In the genomic region with DNA sequence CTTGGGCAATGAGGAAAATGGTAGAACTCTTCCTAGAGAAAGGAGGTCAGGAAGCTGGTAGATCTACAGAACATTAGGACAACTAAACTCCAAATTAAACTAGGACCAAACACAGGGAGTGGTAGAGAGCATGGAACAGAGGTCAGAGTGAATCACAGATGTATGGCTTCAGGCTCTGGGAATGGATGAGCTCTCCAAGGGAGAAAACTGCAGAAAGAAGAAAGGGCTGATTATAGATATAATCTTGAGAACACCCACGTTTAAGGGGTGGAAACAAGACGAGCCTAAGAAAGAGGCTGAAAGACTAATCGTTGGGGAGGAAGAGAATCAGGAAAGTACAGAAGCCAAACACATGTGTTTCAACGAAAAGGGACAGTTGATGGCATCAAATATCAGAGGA, we compare ENCODE assay signal across 18 cellular contexts. TPM values are rescaled to one million over a fixed set of nuclear protein-coding genes. Genes with fewer than 3 reads are reported as not detected.
DNase-seq lines count a peak whose midpoint lies in the region; ATAC-seq and TF ChIP-seq lines count a peak whose summit lies in the region.
"Had no signal": no experiment of that assay in that cellular context is flagged by ENCODE, and none has a peak within 500 bp of the region (broad histone marks: within the 10 kb centered on the region; RNA-seq: fewer than 3 reads in every experiment).

No MANE protein-coding gene starts in this region.

- in situ Hi-C loops in mammary epithelial cell (cut with MboI; ENCODE audit: low sequenced_read_pairs in 2 of 2) = no loop called here

- BruUV-seq in mammary epithelial cell (replicated peaks; lab: Mats Ljungman, UMichigan) = no TSS peak

- no peaks in the 10 kb centered on the region for H3K27me3 ChIP-seq in mammary epithelial cell (ENCODE audit: insufficient read depth, low read length)
- H3K27me3 ChIP-seq in breast epithelium = no peaks in the 10 kb centered on the region
- H3K27me3 ChIP-seq: ovary, SJSA1, testis had no signal

- H3K27ac ChIP-seq in mammary epithelial cell (ENCODE audit: insufficient read depth, low read depth, low read length) = no peak overlapping the region
- H3K27ac ChIP-seq in breast epithelium = no peak overlapping the region
- peak overlapping the region; percentile 5 for H3K27ac ChIP-seq in substantia nigra (ENCODE audit: low read depth, low read length, poor library complexity, severe bottlenecking)
- H3K27ac ChIP-seq: ovary, SJSA1, testis had no signal

- no peaks in the 10 kb centered on the region for H3K9me3 ChIP-seq in mammary epithelial cell (replicated peaks; ENCODE audit: insufficient read depth, low read length)
- no peaks in the 10 kb centered on the region for H3K9me3 ChIP-seq in breast epithelium
- H3K9me3 ChIP-seq: ovary, SJSA1, testis had no signal

- H3K4me2 ChIP-seq in mammary epithelial cell (ENCODE audit: insufficient read depth, low read depth, low read length) = peak overlapping the region; percentile 1

- H4K20me1 ChIP-seq in mammary epithelial cell (ENCODE audit: insufficient read depth, low read length) = no peaks in the 10 kb centered on the region

- H3K4me3 Mint-ChIP-seq in activated B cell treated with CpG ODN at 0.5 μM for 24 hours = peak overlapping the region; percentile 39

- peaks cover 67% of the 10 kb centered on the region for H3K36me3 Mint-ChIP-seq in activated B cell treated with CpG ODN at 0.5 μM for 24 hours (ENCODE audit: low read depth)

- intact Hi-C loops in mammary epithelial cell (cut with micrococcal nuclease) (no loop called here), breast epithelium (cut with DNase I; ENCODE audit: low total_unique reads) (no loop called here), activated B cell treated with CpG ODN at 0.5 μM for 24 hours (cut with micrococcal nuclease) (loop anchor here (1.0 kb wide), 1 partner anchor 11 kb away; no protein-coding TSS in a partner anchor)

- ATAC-seq in activated B cell treated with CpG ODN at 0.5 μM for 24 hours (ENCODE audit: low read depth) (no peak), HG02884 (IDR thresholded peaks at IDR 0.05; ENCODE audit: unreplicated experiment) (no peak)
- ATAC-seq: PC-3 had no signal

- peaks cover 8% of the 10 kb centered on the region for H3K36me3 ChIP-seq in mammary epithelial cell (ENCODE audit: insufficient read depth, low read length)
- no peaks in the 10 kb centered on the region for H3K36me3 ChIP-seq in breast epithelium
- H3K36me3 ChIP-seq: ovary had no signal

- POLR2A ChIA-PET in activated B cell treated with CpG ODN at 0.5 μM for 24 hours (lab: Charles Lee) = interaction anchor here (1.1 kb wide), 1 partner anchor 41 kb away, joined by 4 read pairs; no protein-coding TSS in a partner anchor

- no peaks in the 10 kb centered on the region for H3K27me3 Mint-ChIP-seq in activated B cell treated with CpG ODN at 0.5 μM for 24 hours
- H3K27me3 Mint-ChIP-seq: IgD-negative memory B cell had no signal

- no peak overlapping the region for H3K9ac ChIP-seq in mammary epithelial cell (ENCODE audit: insufficient read depth, low read length)

- TF ChIP-seq CTCF in mammary epithelial cell (conservative IDR thresholded peaks at IDR 0.05 in 1 of 2, IDR thresholded peaks at IDR 0.05 in 1 of 2; ENCODE audit: extremely low read depth in 1 of 2, insufficient read depth in 1 of 2, low read depth in 1 of 2, low read length in 2 of 2) = peak in 1 of 2 donors; percentile 8
- TF ChIP-seq CTCF in breast epithelium (IDR thresholded peaks at IDR 0.05) = no peak
- no peak for TF ChIP-seq CTCF in activated B cell treated with CpG ODN at 0.5 μM for 24 hours (IDR thresholded peaks at IDR 0.05)
- no peak for TF ChIP-seq CTCF in foreskin fibroblast (IDR thresholded peaks at IDR 0.05; ENCODE audit: low read depth, low read length)

- CTCF ChIA-PET in mammary epithelial cell (lab: Charles Lee; ENCODE audit: low non-redundant PET) = interaction anchor here (0.6 kb wide), 1 partner anchor 31 kb away, joined by 3 read pairs; no protein-coding TSS in a partner anchor
- CTCF ChIA-PET in activated B cell treated with CpG ODN at 0.5 μM for 24 hours (lab: Charles Lee) = no interaction called here

- H2AFZ ChIP-seq in mammary epithelial cell (ENCODE audit: low read depth, low read length) = no peak overlapping the region

- peak overlapping the region; percentile 21 for H3K27ac Mint-ChIP-seq in activated B cell treated with CpG ODN at 0.5 μM for 24 hours
- H3K27ac Mint-ChIP-seq: IgD-negative memory B cell had no signal

- TF ChIP-seq POLR2A in breast epithelium (IDR thresholded peaks at IDR 0.05) = no peak

- DNase-seq in mammary epithelial cell (peak; percentile 41), breast epithelium (ENCODE audit: low spot score in 2 of 2) (no peak), activated B cell treated with CpG ODN at 0.5 μM for 24 hours (no peak), foreskin fibroblast (peak; percentile 20 to 59), substantia nigra (lab: John Stamatoyannopoulos, UW) (no peak), SIG-M5 treated with dmso at 0.1 percent for 504 hours (lab: John Stamatoyannopoulos, UW; ENCODE audit: unreplicated experiment) (no peak), NCI-H1092 treated with DMSO at 0.1 percent for 48 hours (lab: John Stamatoyannopoulos, UW) (no peak)
- DNase-seq: activated CD4-positive, alpha-beta T cell treated with anti-CD3 and anti-CD28 coated beads for 1 hour; anterior cingulate cortex; GDM1; NCI-H526 treated with DMSO at 0.1 percent for 48 hours; ovary; PC-3; stimulated activated CD4-positive, alpha-beta T cell treated with anti-CD3 and anti-CD28 coated beads, Interleukin-2, amount 100 ng/mL, for 48 hours; testis had no signal

- WGBS in mammary epithelial cell (ENCODE audit: low coverage, missing lambda C conversion rate) = 21% methylated on average over 4 of the region's 4 CpGs

- no peaks in the 10 kb centered on the region for H3K9me3 Mint-ChIP-seq in activated B cell treated with CpG ODN at 0.5 μM for 24 hours
- H3K9me3 Mint-ChIP-seq: IgD-negative memory B cell had no signal

- dilution Hi-C loops in mammary epithelial cell (cut with HindIII; ENCODE audit: low sequenced_read_pairs) = no loop called here

- H3K4me3 ChIP-seq in mammary epithelial cell (replicated peaks in 1 of 3; ENCODE audit: insufficient read depth in 1 of 3, low read depth in 2 of 3, low read length in 3 of 3) (no peak overlapping the region), breast epithelium (no peak overlapping the region), foreskin fibroblast (ENCODE audit: low read depth in 1 of 2, low read length in 2 of 2) (no peak overlapping the region)
- H3K4me3 ChIP-seq: ovary, SJSA1, testis had no signal

- H3K79me2 ChIP-seq in mammary epithelial cell (ENCODE audit: insufficient read depth, low read length) = peaks cover 91% of the 10 kb centered on the region

- H3K4me1 ChIP-seq in mammary epithelial cell (ENCODE audit: insufficient read depth, low read length) (peaks cover 9% of the 10 kb centered on the region), breast epithelium (no peaks in the 10 kb centered on the region)
- H3K4me1 ChIP-seq: SJSA1, testis had no signal

- peaks cover 46% of the 10 kb centered on the region for H3K4me1 Mint-ChIP-seq in activated B cell treated with CpG ODN at 0.5 μM for 24 hours

RNA-seq across cellular contexts. Expression of a gene that starts 41.5 kb away (rescaled TPM):
- 100 to 1,000 TPM in 1 of 2 donors, 10 to 100 TPM in 1; 77.2 to 122 TPM for total RNA-seq in mammary epithelial cell
- polyA plus RNA-seq in mammary epithelial cell = 48.3 TPM
- polyA minus RNA-seq in mammary epithelial cell = 154 TPM
- total RNA-seq in breast epithelium = 10 to 100 TPM; 52.1 to 64.0 (median 60.0) TPM
- total RNA-seq in activated B cell treated with CpG ODN at 0.5 μM for 24 hours = 80.7 and 85.1 TPM in 2 replicates

Comparison
In these comparisons a context has a peak if more than half of its experiments do, and no peak if none do; other contexts are left out.
1. DNase-seq: peak in mammary epithelial cell (single experiment) and foreskin fibroblast (2 of 2); none in breast epithelium (0 of 2), activated B cell treated with CpG ODN at 0.5 μM for 24 hours (single experiment), substantia nigra (0 of 49), SIG-M5 treated with dmso at 0.1 percent for 504 hours (single experiment) and NCI-H1092 treated with DMSO at 0.1 percent for 48 hours (single experiment).